ENCODE assay signal across 18 cellular contexts in genomic region chr7:205117-206010, GRCh38. TPM values are rescaled to one million over a fixed set of nuclear protein-coding genes. Genes with fewer than 3 reads are reported as not detected.
A peak's percentile ranks its signal among the peaks of the same experiment; 100 is the strongest.
DNase-seq lines count a peak whose midpoint lies in the region; ATAC-seq and TF ChIP-seq lines count a peak whose summit lies in the region.
"Had no signal": no experiment of that assay in that cellular context is flagged by ENCODE, and none has a peak within 500 bp of the region (broad histone marks: within the 10 kb centered on the region; RNA-seq: fewer than 3 reads in every experiment).

No MANE protein-coding gene starts in this region.

- no peaks in the 10 kb centered on the region; the same call in 1 of the 2 replicates for H3K79me2 ChIP-seq in HCT116 (ENCODE audit: insufficient read depth, low read length)

- no peak overlapping the region for H2AFZ ChIP-seq in HCT116 (ENCODE audit: low read depth, low read length, poor library complexity, severe bottlenecking)

- H3K9me3 Mint-ChIP-seq in CD4-positive, CD25-positive, alpha-beta regulatory T cell, result no peaks in the 10 kb centered on the region
- no peaks in the 10 kb centered on the region for H3K9me3 Mint-ChIP-seq in mesothelial cell of epicardium
- H3K9me3 Mint-ChIP-seq in activated T-cell treated with anti-CD3 and anti-CD28 coated beads, Interleukin-2, amount 50 U/mL, for 4 hours, result no peaks in the 10 kb centered on the region
- H3K9me3 Mint-ChIP-seq: IgD-negative memory B cell had no signal

- intact Hi-C loops in HCT116 (cut with micrococcal nuclease) (no loop called here), body of pancreas (cut with DNase I) (no loop called here)

- no peaks in the 10 kb centered on the region for H4K20me1 ChIP-seq in HCT116 (ENCODE audit: insufficient read depth)

- POLR2A ChIA-PET in HCT116 (lab: Charles Lee), result no interaction called here

- no peaks in the 10 kb centered on the region for H3K4me1 Mint-ChIP-seq in CD4-positive, CD25-positive, alpha-beta regulatory T cell
- H3K4me1 Mint-ChIP-seq in mesothelial cell of epicardium, result no peaks in the 10 kb centered on the region
- H3K4me1 Mint-ChIP-seq in activated T-cell treated with anti-CD3 and anti-CD28 coated beads, Interleukin-2, amount 50 U/mL, for 4 hours (ENCODE audit: low read depth), result no peaks in the 10 kb centered on the region
- H3K4me1 Mint-ChIP-seq: IgD-negative memory B cell had no signal

- H3K9ac ChIP-seq in HCT116 (ENCODE audit: low read length), result no peak overlapping the region
- H3K9ac ChIP-seq: BLaER1 had no signal

- no peaks in the 10 kb centered on the region for H3K36me3 ChIP-seq in CD4-positive, CD25-positive, alpha-beta regulatory T cell (ENCODE audit: control insufficient read depth, insufficient read depth, low read length)
- H3K36me3 ChIP-seq in HCT116 (ENCODE audit: control insufficient read depth in 1 of 2, insufficient read depth in 2 of 2, low read length in 2 of 2), result peaks cover 4% of the 10 kb centered on the region in 2 experiments; a peak in 2 of 4 replicates
- no peaks in the 10 kb centered on the region for H3K36me3 ChIP-seq in body of pancreas (replicated peaks in 1 of 2; ENCODE audit: insufficient read depth in 1 of 2, low read depth in 2 of 2)

- H3K4me3 ChIP-seq in CD4-positive, CD25-positive, alpha-beta regulatory T cell (ENCODE audit: low read depth, low read length), result no peak overlapping the region
- no peak overlapping the region for H3K4me3 ChIP-seq in HCT116 (replicated peaks in 1 of 2; ENCODE audit: low read depth in 1 of 2, low read length in 2 of 2)
- no peak overlapping the region for H3K4me3 ChIP-seq in body of pancreas
- H3K4me3 ChIP-seq: BLaER1 had no signal

- H3K36me3 Mint-ChIP-seq in CD4-positive, CD25-positive, alpha-beta regulatory T cell, result no peaks in the 10 kb centered on the region
- H3K36me3 Mint-ChIP-seq in mesothelial cell of epicardium, result peaks cover 3% of the 10 kb centered on the region
- no peaks in the 10 kb centered on the region for H3K36me3 Mint-ChIP-seq in activated T-cell treated with anti-CD3 and anti-CD28 coated beads, Interleukin-2, amount 50 U/mL, for 4 hours (ENCODE audit: insufficient read depth)

- CTCF ChIA-PET in HCT116 (lab: Charles Lee), result no interaction called here

- no peaks in the 10 kb centered on the region for H3K4me1 ChIP-seq in CD4-positive, CD25-positive, alpha-beta regulatory T cell (ENCODE audit: control insufficient read depth, insufficient read depth, low read length, poor library complexity, severe bottlenecking)
- H3K4me1 ChIP-seq in HCT116 (ENCODE audit: control insufficient read depth in 1 of 2, insufficient read depth in 2 of 2, low read length in 2 of 2) (no peaks in the 10 kb centered on the region), body of pancreas (no peaks in the 10 kb centered on the region)

- H3K27me3 ChIP-seq in CD4-positive, CD25-positive, alpha-beta regulatory T cell (ENCODE audit: control insufficient read depth, insufficient read depth, low read length), result no peaks in the 10 kb centered on the region
- H3K27me3 ChIP-seq in HCT116 (ENCODE audit: insufficient read depth, low read length), result no peaks in the 10 kb centered on the region
- H3K27me3 ChIP-seq in body of pancreas, result no peaks in the 10 kb centered on the region
- H3K27me3 ChIP-seq: BLaER1 had no signal

- no peaks in the 10 kb centered on the region for H3K9me2 ChIP-seq in HCT116 (ENCODE audit: insufficient read depth)

- H3K27ac Mint-ChIP-seq in CD4-positive, CD25-positive, alpha-beta regulatory T cell, result no peak overlapping the region
- no peak overlapping the region for H3K27ac Mint-ChIP-seq in mesothelial cell of epicardium
- H3K27ac Mint-ChIP-seq: IgD-negative memory B cell had no signal

- TF ChIP-seq POLR2A in HCT116 (IDR thresholded peaks at IDR 0.05; ENCODE audit: borderline replicate concordance, extremely low read depth, insufficient read depth, insufficient read length), result no peak
- no peak for TF ChIP-seq POLR2A in body of pancreas (IDR thresholded peaks at IDR 0.05)

- no peak overlapping the region for H3K4me2 ChIP-seq in HCT116 (ENCODE audit: low read length)
- H3K4me2 ChIP-seq: BLaER1 had no signal

- H3K9me3 ChIP-seq in CD4-positive, CD25-positive, alpha-beta regulatory T cell (ENCODE audit: control insufficient read depth in 2 of 2, low read length in 2 of 2), result no peaks in the 10 kb centered on the region
- H3K9me3 ChIP-seq in HCT116 (ENCODE audit: control insufficient read depth in 1 of 2, insufficient read depth in 1 of 2, low read depth in 1 of 2, low read length in 2 of 2) (peaks cover 5 to 6% of the 10 kb centered on the region in 2 experiments; a peak in 2 of 4 replicates), body of pancreas (no peaks in the 10 kb centered on the region)

- RAD21 ChIA-PET in HCT116 (lab: Charles Lee; ENCODE audit: low non-redundant PET in 1 of 2, low total read pairs in 2 of 2, uncharacterized antibody in 2 of 2, unreplicated experiment in 2 of 2), result no interaction called here

- DNase-seq in CD4-positive, CD25-positive, alpha-beta regulatory T cell, result peak in 2 of 3 donors; percentile 13 to 15
- DNase-seq in HCT116 (ENCODE audit: low read depth, low spot score) (no peak), body of pancreas (no peak), omental fat pad (ENCODE audit: low spot score) (no peak), mesothelial cell of epicardium (ENCODE audit: low spot score in 2 of 2, unreplicated experiment in 2 of 2) (no peak)
- no peak for DNase-seq in activated T-cell treated with anti-CD3 and anti-CD28 coated beads, Interleukin-2, amount 50 U/mL, for 4 hours
- DNase-seq: GOT3, NCI-H1436 treated with DMSO at 0.1 percent for 48 hours, NCI-H2227 treated with DMSO at 0.1 percent for 48 hours, NCI-H526 treated with DMSO at 0.1 percent for 48 hours, OCI-M1, SHP77 had no signal

- ATAC-seq in CD4-positive, CD25-positive, alpha-beta regulatory T cell (ENCODE audit: low read depth in 2 of 2), result no peak
- ATAC-seq in HCT116 (no peak), body of pancreas (peak; percentile 49), omental fat pad (ENCODE audit: low FRiP score) (peak; percentile 45), GM18511 (IDR thresholded peaks at IDR 0.05; ENCODE audit: unreplicated experiment) (no peak), GM19395 (IDR thresholded peaks at IDR 0.05; ENCODE audit: unreplicated experiment) (no peak)
- ATAC-seq in activated T-cell treated with anti-CD3 and anti-CD28 coated beads, Interleukin-2, amount 50 U/mL, for 4 hours, result no peak
- ATAC-seq: SK-N-SH treated with all-trans-retinoic acid at 6 μM for 48 hours had no signal

- no peak overlapping the region for H3K4me3 Mint-ChIP-seq in CD4-positive, CD25-positive, alpha-beta regulatory T cell
- no peak overlapping the region for H3K4me3 Mint-ChIP-seq in mesothelial cell of epicardium
- H3K4me3 Mint-ChIP-seq in activated T-cell treated with anti-CD3 and anti-CD28 coated beads, Interleukin-2, amount 50 U/mL, for 4 hours, result no peak overlapping the region
- H3K4me3 Mint-ChIP-seq: IgD-negative memory B cell had no signal

- TF ChIP-seq RAD21 in HCT116 (IDR thresholded peaks at IDR 0.05; ENCODE audit: low read depth), result no peak

- 93 to 97% methylated on average over 35 to 47 of the region's 49 CpGs for WGBS in body of pancreas, 2 donors

- H3K27me3 Mint-ChIP-seq in CD4-positive, CD25-positive, alpha-beta regulatory T cell, result peaks cover 5% of the 10 kb centered on the region
- peaks cover 3% of the 10 kb centered on the region for H3K27me3 Mint-ChIP-seq in mesothelial cell of epicardium (ENCODE audit: low read depth)
- H3K27me3 Mint-ChIP-seq in activated T-cell treated with anti-CD3 and anti-CD28 coated beads, Interleukin-2, amount 50 U/mL, for 4 hours (ENCODE audit: low read depth), result no peaks in the 10 kb centered on the region
- H3K27me3 Mint-ChIP-seq: IgD-negative memory B cell had no signal

- TF ChIP-seq CTCF in HCT116 (IDR thresholded peaks at IDR 0.05 in 2 of 3, conservative IDR thresholded peaks at IDR 0.05 in 1 of 3; ENCODE audit: borderline replicate concordance in 1 of 3, insufficient read depth in 1 of 3, low read depth in 2 of 3, low read length in 2 of 3) (no peak), body of pancreas (IDR thresholded peaks at IDR 0.05) (no peak), omental fat pad (IDR thresholded peaks at IDR 0.05) (no peak), mesothelial cell of epicardium (IDR thresholded peaks at IDR 0.05; ENCODE audit: unreplicated experiment) (no peak)

- BruUV-seq in HCT116 (replicated peaks; lab: Mats Ljungman, UMichigan), result no TSS peak

- H3K27ac ChIP-seq in CD4-positive, CD25-positive, alpha-beta regulatory T cell (ENCODE audit: insufficient read depth, low read length, poor library complexity, severe bottlenecking), result no peak overlapping the region
- H3K27ac ChIP-seq in HCT116 (ENCODE audit: low read depth, low read length) (peak overlapping the region; percentile 45; the same call in 1 of the 2 replicates), body of pancreas (no peak overlapping the region)
- H3K27ac ChIP-seq: BLaER1 had no signal

TF ChIP-seq in HCT116, 20 proteins besides CTCF, POLR2A, EP300 and RAD21:
- TF ChIP-seq CBX3 (IDR thresholded peaks at IDR 0.05; ENCODE audit: low read depth), result no peak
- TF ChIP-seq TCF7L2 (IDR thresholded peaks at IDR 0.05; ENCODE audit: borderline replicate concordance, extremely low read depth, insufficient read depth, insufficient read length), result no peak
- TF ChIP-seq CEBPB (IDR thresholded peaks at IDR 0.05; ENCODE audit: low read depth), result no peak
- no peak for TF ChIP-seq JUND (IDR thresholded peaks at IDR 0.05)
- TF ChIP-seq EZH2 (IDR thresholded peaks at IDR 0.05), result no peak
- no peak for TF ChIP-seq ELF1 (IDR thresholded peaks at IDR 0.05; ENCODE audit: borderline replicate concordance, low read depth)
- no peak for TF ChIP-seq ZNF274 (IDR thresholded peaks at IDR 0.05; ENCODE audit: low read depth, low read length)
- TF ChIP-seq FOSL1 (IDR thresholded peaks at IDR 0.05; ENCODE audit: low read depth), result no peak
TF ChIP-seq in HCT116: peak in this region for 0.

RNA-seq across cellular contexts. Expression of gene FAM20C, which starts 13.0 kb away (rescaled TPM):
- total RNA-seq in CD4-positive, CD25-positive, alpha-beta regulatory T cell, result not detected
- polyA plus RNA-seq in CD4-positive, CD25-positive, alpha-beta regulatory T cell, result not detected
- total RNA-seq in HCT116 (2021; ENCODE audit: unreplicated experiment) (27.1 TPM), body of pancreas (10 to 100 TPM; 12.7 to 26.0 TPM), omental fat pad (100 to 1,000 TPM in 1 of 4 donors, 10 to 100 TPM in 3; 25.5 to 119 (median 35.8) TPM), mesothelial cell of epicardium (16.7 to 18.3 TPM (median 17.8 TPM) in 3 replicates)
- 13.9 and 14.2 TPM in 2 replicates for polyA plus RNA-seq in HCT116 (2012)
- total RNA-seq in activated T-cell treated with anti-CD3 and anti-CD28 coated beads, Interleukin-2, amount 50 U/mL, for 4 hours, result 1 to 10 TPM in 2 of 3 donors, under 1 TPM in 1; 0.47 to 2.0 (median 1.7) TPM
- total RNA-seq: T-helper 1 cell treated with Interleukin-12 subunit alpha and Interleukin-12 subunit beta and Interleukin-4 antibody, amounts not matched to agents 30 ng/mL and 1 ng/mL, for 36 hours had no signal
- polyA plus RNA-seq: IgD-negative memory B cell had no signal

Comparison
In these comparisons a context has a peak if more than half of its experiments do, and no peak if none do; other contexts are left out.
1. ATAC-seq: peak in body of pancreas (single experiment) and omental fat pad (single experiment); none in CD4-positive, CD25-positive, alpha-beta regulatory T cell (0 of 2), HCT116 (single experiment), GM18511 (single experiment), activated T-cell treated with anti-CD3 and anti-CD28 coated beads, Interleukin-2, amount 50 U/mL, for 4 hours (0 of 2) and GM19395 (single experiment).
2. DNase-seq: peak in CD4-positive, CD25-positive, alpha-beta regulatory T cell (2 of 3); none in HCT116 (single experiment), body of pancreas (0 of 4), omental fat pad (single experiment), mesothelial cell of epicardium (0 of 2) and activated T-cell treated with anti-CD3 and anti-CD28 coated beads, Interleukin-2, amount 50 U/mL, for 4 hours (single experiment).